20 cellular contexts compared by ENCODE assay signal in genomic region chr2:12490641-12491040, GRCh38.
DNase-seq lines count a peak whose midpoint lies in the region; ATAC-seq and TF ChIP-seq lines count a peak whose summit lies in the region.
"Had no signal": no experiment of that assay in that cellular context is flagged by ENCODE, and none has a peak within 500 bp of the region (broad histone marks: within the 10 kb centered on the region; RNA-seq: fewer than 3 reads in every experiment).

No MANE protein-coding gene starts in this region.

- peak overlapping the region; percentile 13 to 63 (median 18) for H3K27ac Mint-ChIP-seq in CD4-positive, CD25-positive, alpha-beta regulatory T cell
- H3K27ac Mint-ChIP-seq in T-cell (peak overlapping the region; percentile 20 to 80), memory B cell (peak overlapping the region; percentile 0)
- H3K27ac Mint-ChIP-seq: HFFc6 had no signal

- POLR2A ChIA-PET in T-cell (lab: Charles Lee) = interaction anchor here in 1 of 2 donors (0.6 kb wide), 1 partner anchor 10 kb away, joined by 4 read pairs; no protein-coding TSS in a partner anchor

- H3K9me3 ChIP-seq in CD4-positive, CD25-positive, alpha-beta regulatory T cell (ENCODE audit: control insufficient read depth in 2 of 2, low read length in 2 of 2) = no peaks in the 10 kb centered on the region

- H3K9me3 Mint-ChIP-seq in CD4-positive, CD25-positive, alpha-beta regulatory T cell = peaks cover 0 to 4% (median 0%) of the 10 kb centered on the region in 7 donors
- H3K9me3 Mint-ChIP-seq in T-cell (no peaks in the 10 kb centered on the region), memory B cell (no peaks in the 10 kb centered on the region)
- H3K9me3 Mint-ChIP-seq: HFFc6 had no signal

- peak; percentile 15 for DNase-seq in NCI-H1436 (lab: John Stamatoyannopoulos, UW)
- DNase-seq in NCI-H1436 treated with DMSO at 0.1 percent for 48 hours (lab: John Stamatoyannopoulos, UW) = no peak
- no peak for DNase-seq in CD4-positive, CD25-positive, alpha-beta regulatory T cell
- DNase-seq in T-cell = no peak
- no peak for DNase-seq in memory B cell (ENCODE audit: low spot score in 2 of 2)
- DNase-seq in lower leg skin (ENCODE audit: low spot score in 2 of 2) = no peak
- no peak for DNase-seq in retina
- DNase-seq in cerebellar nuclear complex (lab: John Stamatoyannopoulos, UW) = no peak
- DNase-seq: AML-193, COR-L47, DMS 273 treated with DMSO at 0.1 percent for 48 hours, HFFc6, NCI-H1048, NCI-H146, NCI-H2029 treated with DMSO at 0.1 percent for 48 hours, NCI-H2227 treated with DMSO at 0.1 percent for 48 hours, NCI-H510A treated with DMSO at 0.1 percent for 48 hours had no signal

- WGBS in lower leg skin, 2 donors = 50 to 68% methylated on average over 4 of the region's 4 CpGs

- H3K27me3 Mint-ChIP-seq in CD4-positive, CD25-positive, alpha-beta regulatory T cell = no peaks in the 10 kb centered on the region
- H3K27me3 Mint-ChIP-seq in T-cell (no peaks in the 10 kb centered on the region), memory B cell (no peaks in the 10 kb centered on the region)

- H3K4me3 Mint-ChIP-seq in CD4-positive, CD25-positive, alpha-beta regulatory T cell = peak overlapping the region in 2 of 4 donors; percentile 6 to 48
- H3K4me3 Mint-ChIP-seq in T-cell (peak overlapping the region in 1 of 3 donors; percentile 16), memory B cell (no peak overlapping the region)
- H3K4me3 Mint-ChIP-seq: HFFc6 had no signal

- intact Hi-C loops in lower leg skin (cut with DNase I; ENCODE audit: low total_unique reads) = no loop called here

- no peak for TF ChIP-seq POLR2A in lower leg skin (IDR thresholded peaks at IDR 0.05)

- H3K4me3 ChIP-seq in CD4-positive, CD25-positive, alpha-beta regulatory T cell (ENCODE audit: low read depth, low read length) = no peak overlapping the region
- no peak overlapping the region for H3K4me3 ChIP-seq in lower leg skin (ENCODE audit: low read depth, poor library complexity, severe bottlenecking)

- CTCF ChIA-PET in T-cell (lab: Charles Lee) = no interaction called here

- no peaks in the 10 kb centered on the region for H3K36me3 ChIP-seq in CD4-positive, CD25-positive, alpha-beta regulatory T cell (ENCODE audit: control insufficient read depth, insufficient read depth, low read length)

- peaks cover 56% of the 10 kb centered on the region for H3K4me1 ChIP-seq in CD4-positive, CD25-positive, alpha-beta regulatory T cell (ENCODE audit: control insufficient read depth, insufficient read depth, low read length, poor library complexity, severe bottlenecking)

- no peak for ATAC-seq in CD4-positive, CD25-positive, alpha-beta regulatory T cell (ENCODE audit: low read depth in 2 of 2)
- ATAC-seq in T-cell (replicated peaks in 1 of 4) (no peak), memory B cell (ENCODE audit: low read depth) (no peak)

- no peaks in the 10 kb centered on the region for H3K27me3 ChIP-seq in CD4-positive, CD25-positive, alpha-beta regulatory T cell (ENCODE audit: control insufficient read depth, insufficient read depth, low read length)

- peaks cover 41 to 74% (median 58%) of the 10 kb centered on the region in 4 donors for H3K4me1 Mint-ChIP-seq in CD4-positive, CD25-positive, alpha-beta regulatory T cell
- H3K4me1 Mint-ChIP-seq in T-cell = peaks cover 68 to 72% (median 68%) of the 10 kb centered on the region in 3 donors
- H3K4me1 Mint-ChIP-seq in memory B cell = peaks cover 45% of the 10 kb centered on the region

- no peak for TF ChIP-seq CTCF in lower leg skin (IDR thresholded peaks at IDR 0.05)

- H3K36me3 Mint-ChIP-seq in CD4-positive, CD25-positive, alpha-beta regulatory T cell = peaks cover 7% of the 10 kb centered on the region
- H3K36me3 Mint-ChIP-seq in T-cell (no peaks in the 10 kb centered on the region), memory B cell (no peaks in the 10 kb centered on the region)

- no peak overlapping the region for H3K27ac ChIP-seq in CD4-positive, CD25-positive, alpha-beta regulatory T cell (ENCODE audit: insufficient read depth, low read length, poor library complexity, severe bottlenecking)
- H3K27ac ChIP-seq: 22Rv1, C4-2B, KMS-11 had no signal

Comparison
In these comparisons a context has a peak if more than half of its experiments do, and no peak if none do; other contexts are left out.
1. H3K27ac Mint-ChIP-seq: peak in every context shown above with its lines; median percentile 50 in T-cell; 18 in CD4-positive, CD25-positive, alpha-beta regulatory T cell; 0 in memory B cell.